ENCODE assay signal across 20 cellular contexts in genomic region chr20:39146394-39146793, GRCh38.
"Had no signal": no experiment of that assay in that cellular context is flagged by ENCODE, and none has a peak within 500 bp of the region (broad histone marks: within the 10 kb centered on the region; RNA-seq: fewer than 3 reads in every experiment).

No MANE protein-coding gene starts in this region.

- H3K9me3 ChIP-seq: heart left ventricle, psoas muscle, right lobe of liver, testis had no signal

- H3K4me3 Mint-ChIP-seq: mesothelial cell of epicardium; natural killer cell; stimulated activated memory B cell treated with anti-CD40 and anti-IgM and Interleukin-4, amounts not matched to agents 10 μg/mL and 1 μg/mL and 100 μg/mL, for 72 hours; stimulated activated naive CD8-positive, alpha-beta T cell treated with anti-CD3 and anti-CD28 coated beads, Interleukin-15, amount 100 ng/mL, for 72 hours had no signal

- H3K4me3 ChIP-seq: coronary artery, heart left ventricle, psoas muscle, right lobe of liver, testis, tibial nerve had no signal

- ATAC-seq: esophagus mucosa; heart left ventricle; left lobe of liver; natural killer cell; psoas muscle; right lobe of liver; stimulated activated memory B cell treated with anti-CD40 and anti-IgM and Interleukin-4, amounts not matched to agents 10 μg/mL and 1 μg/mL and 100 μg/mL, for 72 hours; stimulated activated naive CD8-positive, alpha-beta T cell treated with anti-CD3 and anti-CD28 coated beads, Interleukin-15, amount 100 ng/mL, for 72 hours had no signal

- DNase-seq: central memory CD4-positive, alpha-beta T cell; effector CD4-positive, alpha-beta T cell; heart left ventricle; hippocampal formation; natural killer cell; occipital lobe; psoas muscle; retina; right lobe of liver; stimulated activated CD4-positive, alpha-beta T cell treated with anti-CD3 and anti-CD28 coated beads, Interleukin-15, amount 100 ng/mL, for 24 hours; stimulated activated CD4-positive, alpha-beta T cell treated with anti-CD3 and anti-CD28 coated beads, Interleukin-1b, Interleukin-23, amount 100 ng/mL, for 48 hours; stimulated activated CD4-positive, alpha-beta T cell treated with anti-CD3 and anti-CD28 coated beads, Interleukin-4, amount 100 ng/mL, for 24 hours; stimulated activated naive CD8-positive, alpha-beta T cell treated with anti-CD3 and anti-CD28 coated beads, Interleukin-15, amount 100 ng/mL, for 72 hours; testis had no signal

- H3K27me3 ChIP-seq: right lobe of liver, testis, tibial nerve had no signal

- H3K36me3 Mint-ChIP-seq: mesothelial cell of epicardium; natural killer cell; stimulated activated memory B cell treated with anti-CD40 and anti-IgM and Interleukin-4, amounts not matched to agents 10 μg/mL and 1 μg/mL and 100 μg/mL, for 72 hours had no signal

- H3K9me3 Mint-ChIP-seq: mesothelial cell of epicardium, natural killer cell had no signal

- H3K4me1 Mint-ChIP-seq: mesothelial cell of epicardium; stimulated activated memory B cell treated with anti-CD40 and anti-IgM and Interleukin-4, amounts not matched to agents 10 μg/mL and 1 μg/mL and 100 μg/mL, for 72 hours; stimulated activated naive CD8-positive, alpha-beta T cell treated with anti-CD3 and anti-CD28 coated beads, Interleukin-15, amount 100 ng/mL, for 72 hours had no signal

- H3K36me3 ChIP-seq: heart left ventricle, right lobe of liver, tibial nerve had no signal

- H3K27ac ChIP-seq: coronary artery, heart left ventricle, psoas muscle, right lobe of liver, testis, tibial nerve had no signal

- H3K27ac Mint-ChIP-seq: mesothelial cell of epicardium; natural killer cell; stimulated activated memory B cell treated with anti-CD40 and anti-IgM and Interleukin-4, amounts not matched to agents 10 μg/mL and 1 μg/mL and 100 μg/mL, for 72 hours; stimulated activated naive CD8-positive, alpha-beta T cell treated with anti-CD3 and anti-CD28 coated beads, Interleukin-15, amount 100 ng/mL, for 72 hours had no signal

- H3K4me1 ChIP-seq: heart left ventricle, psoas muscle, right lobe of liver, testis, tibial nerve had no signal
